14 cellular contexts compared by ENCODE assay signal in genomic region chr2:123380536-123380935, GRCh38.
DNase-seq lines count a peak whose midpoint lies in the region; ATAC-seq and TF ChIP-seq lines count a peak whose summit lies in the region.
"Had no signal": no experiment of that assay in that cellular context is flagged by ENCODE, and none has a peak within 500 bp of the region (broad histone marks: within the 10 kb centered on the region; RNA-seq: fewer than 3 reads in every experiment).

No MANE protein-coding gene starts in this region.

- H3K4me1 Mint-ChIP-seq in nephron progenitor cell: peaks cover 20% of the 10 kb centered on the region
- no peaks in the 10 kb centered on the region for H3K4me1 Mint-ChIP-seq in activated CD4-positive, alpha-beta T cell treated with anti-CD3 and anti-CD28 coated beads for 36 hours

- H3K36me3 ChIP-seq in Peyer's patch: no peaks in the 10 kb centered on the region
- H3K36me3 ChIP-seq: SJCRH30 had no signal

- no peak overlapping the region for H3K4me3 Mint-ChIP-seq in nephron progenitor cell
- H3K4me3 Mint-ChIP-seq in activated CD4-positive, alpha-beta T cell treated with anti-CD3 and anti-CD28 coated beads for 36 hours: no peak overlapping the region

- H3K9me3 ChIP-seq in Peyer's patch: no peaks in the 10 kb centered on the region
- H3K9me3 ChIP-seq: SJCRH30 had no signal

- intact Hi-C loops in activated CD4-positive, alpha-beta T cell treated with anti-CD3 and anti-CD28 coated beads for 36 hours (cut with DNase I, micrococcal nuclease): no loop called here

- H3K36me3 Mint-ChIP-seq in nephron progenitor cell (ENCODE audit: low read depth): no peaks in the 10 kb centered on the region
- H3K36me3 Mint-ChIP-seq in activated CD4-positive, alpha-beta T cell treated with anti-CD3 and anti-CD28 coated beads for 36 hours (ENCODE audit: low read depth): no peaks in the 10 kb centered on the region

- H3K27me3 Mint-ChIP-seq in nephron progenitor cell (ENCODE audit: low read depth, poor library complexity): peaks cover 12% of the 10 kb centered on the region
- no peaks in the 10 kb centered on the region for H3K27me3 Mint-ChIP-seq in activated CD4-positive, alpha-beta T cell treated with anti-CD3 and anti-CD28 coated beads for 36 hours

- no peak for ATAC-seq in activated CD4-positive, alpha-beta T cell treated with anti-CD3 and anti-CD28 coated beads for 36 hours

- no peaks in the 10 kb centered on the region for H3K27me3 ChIP-seq in Peyer's patch
- H3K27me3 ChIP-seq: SJCRH30 had no signal

- H3K9me3 Mint-ChIP-seq in nephron progenitor cell: peaks cover 12% of the 10 kb centered on the region
- H3K9me3 Mint-ChIP-seq in activated CD4-positive, alpha-beta T cell treated with anti-CD3 and anti-CD28 coated beads for 36 hours (ENCODE audit: low read depth): peaks cover 2% of the 10 kb centered on the region

- no peak overlapping the region for H3K27ac ChIP-seq in Peyer's patch
- H3K27ac ChIP-seq: C4-2B, SJCRH30 had no signal

- no peaks in the 10 kb centered on the region for H3K4me1 ChIP-seq in Peyer's patch
- H3K4me1 ChIP-seq: SJCRH30 had no signal

- CTCF ChIA-PET in activated CD4-positive, alpha-beta T cell treated with anti-CD3 and anti-CD28 coated beads for 36 hours (lab: Charles Lee): no interaction called here

- peak; percentile 29 for DNase-seq in Ammon's horn (ENCODE audit: low spot score)
- peak; percentile 78 for DNase-seq in NCI-H446 treated with DMSO at 0.1 percent for 48 hours (lab: John Stamatoyannopoulos, UW)
- peak; percentile 8 for DNase-seq in fibroblast of pulmonary artery (ENCODE audit: low read depth)
- peak; percentile 12 for DNase-seq in nephron progenitor cell
- DNase-seq in hepatic stellate cell (ENCODE audit: low spot score): no peak
- no peak for DNase-seq in activated gamma-delta T cell (lab: John Stamatoyannopoulos, UW)
- DNase-seq in Peyer's patch: no peak
- no peak for DNase-seq in activated CD4-positive, alpha-beta T cell treated with anti-CD3 and anti-CD28 coated beads for 36 hours
- DNase-seq: KBM-7, NCI-H1092 treated with DMSO at 0.1 percent for 48 hours, NCI-H226, NCI-H69, SJCRH30 had no signal

- H3K27ac Mint-ChIP-seq in nephron progenitor cell: peak overlapping the region; percentile 91
- H3K27ac Mint-ChIP-seq in activated CD4-positive, alpha-beta T cell treated with anti-CD3 and anti-CD28 coated beads for 36 hours: no peak overlapping the region

- no peak for TF ChIP-seq POLR2A in Peyer's patch (IDR thresholded peaks at IDR 0.05)

- POLR2A ChIA-PET in activated CD4-positive, alpha-beta T cell treated with anti-CD3 and anti-CD28 coated beads for 36 hours (lab: Charles Lee): no interaction called here

- no peak overlapping the region for H3K4me3 ChIP-seq in fibroblast of pulmonary artery (replicated peaks; ENCODE audit: low read depth, low read length)
- no peak overlapping the region for H3K4me3 ChIP-seq in Peyer's patch
- H3K4me3 ChIP-seq: SJCRH30 had no signal

- TF ChIP-seq CTCF in fibroblast of pulmonary artery (IDR thresholded peaks at IDR 0.05; ENCODE audit: low read length, missing control alignments) (no peak), nephron progenitor cell (IDR thresholded peaks at IDR 0.05) (no peak), Peyer's patch (IDR thresholded peaks at IDR 0.05) (no peak)

Comparison
In these comparisons a context has a peak if more than half of its experiments do, and no peak if none do; other contexts are left out.
1. DNase-seq: peak in Ammon's horn (single experiment), NCI-H446 treated with DMSO at 0.1 percent for 48 hours (single experiment), fibroblast of pulmonary artery (single experiment) and nephron progenitor cell (single experiment); none in hepatic stellate cell (single experiment), activated gamma-delta T cell (single experiment), Peyer's patch (0 of 3) and activated CD4-positive, alpha-beta T cell treated with anti-CD3 and anti-CD28 coated beads for 36 hours (single experiment).